13 cellular contexts compared by ENCODE assay signal in genomic region chr20:23984476-23985023, GRCh38. TPM values are rescaled to one million over a fixed set of nuclear protein-coding genes. Genes with fewer than 3 reads are reported as not detected.
DNase-seq lines count a peak whose midpoint lies in the region; ATAC-seq, FAIRE-seq and TF ChIP-seq lines count a peak whose summit lies in the region.
"Not testable (repeated sequence)": the region's sequence is repeated elsewhere in the genome, so short reads cannot be mapped to it uniquely, and the experiment has no call there.
"Had no signal": no experiment of that assay in that cellular context is flagged by ENCODE, and none has a peak within 500 bp of the region (broad histone marks: within the 10 kb centered on the region; RNA-seq: fewer than 3 reads in every experiment).

No MANE protein-coding gene starts in this region.

- not testable (repeated sequence) for H3K79me2 ChIP-seq in PC-3 (ENCODE audit: low read length); neural progenitor cell (ENCODE audit: low read depth)

- DNase-seq in CD14-positive monocyte (ENCODE audit: low spot score); GM18507 (ENCODE audit: extremely low spot score, insufficient read length, low read depth); PC-3; cardiac muscle cell (ENCODE audit: low read depth in 1 of 2, low spot score in 1 of 2); neural progenitor cell (ENCODE audit: low spot score): not testable (repeated sequence)
- DNase-seq in left lobe of liver (ENCODE audit: low spot score): peak; percentile 41
- peak; percentile 48 for DNase-seq in type B pancreatic cell (ENCODE audit: extremely low spot score, unreplicated experiment)

- BruUV-seq in PC-3 (replicated peaks; lab: Mats Ljungman, UMichigan): not testable (repeated sequence)

- not testable (repeated sequence) for H3K36me3 ChIP-seq in PC-3 (ENCODE audit: low read depth, low read length); cardiac muscle cell; neural progenitor cell

- FAIRE-seq in GM18507 (lab: Jason Lieb, UNC): peak; percentile 35

- POLR2A ChIA-PET in PC-3 (lab: Charles Lee; ENCODE audit: unreplicated experiment): not testable (repeated sequence)

- H3K4me3 Mint-ChIP-seq in CD14-positive monocyte, brain, neural progenitor cell, type B pancreatic cell: not testable (repeated sequence)

- not testable (repeated sequence) for H3K4me1 ChIP-seq in PC-3 (ENCODE audit: insufficient read depth, low read length); cardiac muscle cell (ENCODE audit: low read depth); neural progenitor cell

- H3K27ac Mint-ChIP-seq in CD14-positive monocyte, brain, neural progenitor cell, type B pancreatic cell: not testable (repeated sequence)

- not testable (repeated sequence) for H4K20me1 ChIP-seq in PC-3 (ENCODE audit: low read length); neural progenitor cell (ENCODE audit: low read depth)

- not testable (repeated sequence) for H3K27me3 ChIP-seq in PC-3 (ENCODE audit: low read length); cardiac muscle cell; neural progenitor cell

- ATAC-seq in PC-3, left lobe of liver: not testable (repeated sequence)

- not testable (repeated sequence) for H3K4me2 ChIP-seq in PC-3 (ENCODE audit: low read length); neural progenitor cell

- not testable (repeated sequence) for H3K4me3 ChIP-seq in PC-3 (ENCODE audit: low read length); cardiac muscle cell; neural progenitor cell

- H3K27me3 Mint-ChIP-seq in CD14-positive monocyte (ENCODE audit: low read depth in 3 of 3); brain; neural progenitor cell (ENCODE audit: insufficient read depth, low read depth); type B pancreatic cell: not testable (repeated sequence)

- H3K9me3 ChIP-seq in PC-3 (ENCODE audit: low read length); cardiac muscle cell (ENCODE audit: low read depth); neural progenitor cell (ENCODE audit: low read depth): not testable (repeated sequence)

- H3K36me3 Mint-ChIP-seq in CD14-positive monocyte, brain, neural progenitor cell, type B pancreatic cell: not testable (repeated sequence)

- not testable (repeated sequence) for H3K9me3 Mint-ChIP-seq in CD14-positive monocyte, brain, neural progenitor cell, type B pancreatic cell

- H2AFZ ChIP-seq in PC-3 (ENCODE audit: low read length); neural progenitor cell (replicated peaks): not testable (repeated sequence)

- H3F3A ChIP-seq in PC-3 (ENCODE audit: low read length, unreplicated experiment); neural progenitor cell (ENCODE audit: low read depth): not testable (repeated sequence)

- intact Hi-C loops in CD14-positive monocyte (cut with micrococcal nuclease); PC-3 (cut with micrococcal nuclease): not testable (repeated sequence)

- not testable (repeated sequence) for H3K9ac ChIP-seq in PC-3 (ENCODE audit: low read length); neural progenitor cell

- H3K4me1 Mint-ChIP-seq in CD14-positive monocyte; brain; neural progenitor cell; type B pancreatic cell (ENCODE audit: unreplicated experiment): not testable (repeated sequence)

- not testable (repeated sequence) for H3K27ac ChIP-seq in PC-3 (ENCODE audit: low read length); cardiac muscle cell; neural progenitor cell

- CTCF ChIA-PET in PC-3 (lab: Charles Lee): not testable (repeated sequence)

- H3K9me2 ChIP-seq in PC-3 (replicated peaks; ENCODE audit: low read length): not testable (repeated sequence)

- TF ChIP-seq CTCF in CD14-positive monocyte (IDR thresholded peaks at IDR 0.05) (peak; percentile 21), PC-3 (conservative IDR thresholded peaks at IDR 0.05; ENCODE audit: low read depth, low read length) (peak; percentile 18; the same call in 1 of the 2 replicates), brain (conservative IDR thresholded peaks at IDR 0.05) (peak; percentile 23 to 27), cardiac muscle cell (IDR thresholded peaks at IDR 0.05; ENCODE audit: low read depth, low read length) (peak; percentile 9), neural progenitor cell (IDR thresholded peaks at IDR 0.05) (peak; percentile 32), type B pancreatic cell (conservative IDR thresholded peaks at IDR 0.05) (peak; percentile 57)

RNA-seq across cellular contexts. Expression of gene GGTLC1, which starts 4.0 kb away (rescaled TPM):
- polyA plus RNA-seq in CD14-positive monocyte (not detected), brain (ENCODE audit: insufficient read depth, low read depth, low replicate concordance) (not detected), cardiac muscle cell (not detected in 2 replicates)
- total RNA-seq in PC-3 (2014; rRNA removed) (not detected in 2 replicates), cardiac muscle cell (not detected in 2 replicates), left lobe of liver (not detected), neural progenitor cell (ENCODE audit: low replicate concordance) (not detected in 2 replicates), type B pancreatic cell (ENCODE audit: low replicate concordance) (not detected in 2 replicates)
- total RNA-seq: Calu3; CD4-positive, alpha-beta memory T cell; GM12878; GM23338; SJSA1 had no signal
- polyA plus RNA-seq: CD4-positive, alpha-beta memory T cell; GM12878; GM23338 had no signal
